17 cellular contexts compared by ENCODE assay signal in genomic region chr1:36775716-36776115, GRCh38.
"Had no signal": no experiment of that assay in that cellular context is flagged by ENCODE, and none has a peak within 500 bp of the region (broad histone marks: within the 10 kb centered on the region; RNA-seq: fewer than 3 reads in every experiment).

No MANE protein-coding gene starts in this region.

- H3K27ac ChIP-seq: ascending aorta, dorsolateral prefrontal cortex, esophagus squamous epithelium, transverse colon, VCaP had no signal

- H3K9me3 ChIP-seq: ascending aorta, esophagus squamous epithelium, transverse colon had no signal

- DNase-seq: activated CD4-positive, alpha-beta T cell treated with anti-CD3 and anti-CD28 coated beads for 4 hours; activated CD8-positive, alpha-beta memory T cell treated with anti-CD3 and anti-CD28 coated beads, Interleukin-2, amount 50 U/mL, for 4 hours; activated CD8-positive, alpha-beta T cell treated with anti-CD3 and anti-CD28 coated beads for 36 hours; activated naive CD8-positive, alpha-beta T cell treated with anti-CD3 and anti-CD28 coated beads, Interleukin-2, amount 50 U/mL, for 24 hours; activated T-cell treated with anti-CD3 and anti-CD28 coated beads, Interleukin-2, amount 50 U/mL, for 72 hours; dorsolateral prefrontal cortex; esophagus squamous epithelium; foreskin fibroblast; head of caudate nucleus; mammary epithelial cell; naive thymus-derived CD4-positive, alpha-beta T cell; nucleus accumbens; right cardiac atrium; transverse colon had no signal

- H3K36me3 ChIP-seq: ascending aorta, esophagus squamous epithelium, transverse colon had no signal

- H3K4me3 ChIP-seq: ascending aorta, dorsolateral prefrontal cortex, esophagus squamous epithelium, smooth muscle cell, transverse colon had no signal

- H3K27me3 ChIP-seq: ascending aorta had no signal

- H3K4me1 ChIP-seq: ascending aorta, esophagus squamous epithelium, transverse colon had no signal
